Comparison of ENCODE assay signal across 1 cellular context in genomic region chr2:130333253-130333652, GRCh38.
TF ChIP-seq lines count a peak whose summit lies in the region.
"Not testable (repeated sequence)": the region's sequence is repeated elsewhere in the genome, so short reads cannot be mapped to it uniquely, and the experiment has no call there.

No MANE protein-coding gene starts in this region.

TF ChIP-seq in K562, 482 proteins besides CTCF, POLR2A, EP300 and RAD21:
- TF ChIP-seq, protein P1, sequence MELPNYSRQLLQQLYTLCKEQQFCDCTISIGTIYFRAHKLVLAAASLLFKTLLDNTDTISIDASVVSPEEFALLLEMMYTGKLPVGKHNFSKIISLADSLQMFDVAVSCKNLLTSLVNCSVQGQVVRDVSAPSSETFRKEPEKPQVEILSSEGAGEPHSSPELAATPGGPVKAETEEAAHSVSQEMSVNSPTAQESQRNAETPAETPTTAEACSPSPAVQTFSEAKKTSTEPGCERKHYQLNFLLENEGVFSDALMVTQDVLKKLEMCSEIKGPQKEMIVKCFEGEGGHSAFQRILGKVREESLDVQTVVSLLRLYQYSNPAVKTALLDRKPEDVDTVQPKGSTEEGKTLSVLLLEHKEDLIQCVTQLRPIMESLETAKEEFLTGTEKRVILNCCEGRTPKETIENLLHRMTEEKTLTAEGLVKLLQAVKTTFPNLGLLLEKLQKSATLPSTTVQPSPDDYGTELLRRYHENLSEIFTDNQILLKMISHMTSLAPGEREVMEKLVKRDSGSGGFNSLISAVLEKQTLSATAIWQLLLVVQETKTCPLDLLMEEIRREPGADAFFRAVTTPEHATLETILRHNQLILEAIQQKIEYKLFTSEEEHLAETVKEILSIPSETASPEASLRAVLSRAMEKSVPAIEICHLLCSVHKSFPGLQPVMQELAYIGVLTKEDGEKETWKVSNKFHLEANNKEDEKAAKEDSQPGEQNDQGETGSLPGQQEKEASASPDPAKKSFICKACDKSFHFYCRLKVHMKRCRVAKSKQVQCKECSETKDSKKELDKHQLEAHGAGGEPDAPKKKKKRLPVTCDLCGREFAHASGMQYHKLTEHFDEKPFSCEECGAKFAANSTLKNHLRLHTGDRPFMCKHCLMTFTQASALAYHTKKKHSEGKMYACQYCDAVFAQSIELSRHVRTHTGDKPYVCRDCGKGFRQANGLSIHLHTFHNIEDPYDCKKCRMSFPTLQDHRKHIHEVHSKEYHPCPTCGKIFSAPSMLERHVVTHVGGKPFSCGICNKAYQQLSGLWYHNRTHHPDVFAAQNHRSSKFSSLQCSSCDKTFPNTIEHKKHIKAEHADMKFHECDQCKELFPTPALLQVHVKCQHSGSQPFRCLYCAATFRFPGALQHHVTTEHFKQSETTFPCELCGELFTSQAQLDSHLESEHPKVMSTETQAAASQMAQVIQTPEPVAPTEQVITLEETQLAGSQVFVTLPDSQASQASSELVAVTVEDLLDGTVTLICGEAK (IDR thresholded peaks at IDR 0.05): 0 out of 2 replicates have a peak, but pooled peaks have one; percentile 23
- TF ChIP-seq, protein P1 (CRISPR knock-in tag; IDR thresholded peaks at IDR 0.05): not testable (repeated sequence)
TF ChIP-seq in K562: peak in this region for 1; not testable (repeated sequence) for 481.
